In genomic region chr1:114346480-114347029, GRCh38 we compare ENCODE assay signal across 8 cellular contexts.
DNase-seq lines count a peak whose midpoint lies in the region; ATAC-seq and TF ChIP-seq lines count a peak whose summit lies in the region.

No MANE protein-coding gene starts in this region.

- H2AFZ ChIP-seq in H9 (ENCODE audit: low read length) (peak overlapping the region; percentile 93), Loucy (ENCODE audit: low read length) (peak overlapping the region; percentile 87)

- H3K4me2 ChIP-seq in H9 (ENCODE audit: insufficient read depth, insufficient read length, low read length) (peak overlapping the region; percentile 77), Loucy (ENCODE audit: low read depth, low read length, poor library complexity, severe bottlenecking) (peak overlapping the region; percentile 62)

- H2AK5ac ChIP-seq in H9 (ENCODE audit: insufficient read length, low read length) = no peak overlapping the region

- H3K27ac ChIP-seq in H9 (ENCODE audit: insufficient read length, low read depth, low read length) (no peak overlapping the region), RWPE1 (peak overlapping the region; percentile 38)

- no peak overlapping the region for H3T11ph ChIP-seq in H9 (ENCODE audit: low read length)

- no peaks in the 10 kb centered on the region for H4K20me1 ChIP-seq in H9 (ENCODE audit: control insufficient read depth, insufficient read depth, insufficient read length)
- H4K20me1 ChIP-seq in Loucy (ENCODE audit: insufficient read depth, low read length, poor library complexity, severe bottlenecking) = no peaks in the 10 kb centered on the region

- H3K79me1 ChIP-seq in H9 (ENCODE audit: insufficient read depth, low read depth, low read length, poor library complexity, severe bottlenecking) = no peaks in the 10 kb centered on the region

- no peak overlapping the region for H2BK120ac ChIP-seq in H9 (ENCODE audit: low read depth, low read length, poor library complexity, severe bottlenecking)

- no peaks in the 10 kb centered on the region; the same call in 1 of the 2 replicates for H3K4me1 ChIP-seq in H9 (ENCODE audit: insufficient read depth, low read length)
- H3K4me1 ChIP-seq in Loucy (ENCODE audit: insufficient read depth, low read length, poor library complexity, severe bottlenecking) = peaks cover 15% of the 10 kb centered on the region

- H2BK20ac ChIP-seq in H9 (ENCODE audit: low read depth, low read length, poor library complexity, severe bottlenecking) = no peak overlapping the region

- no peak overlapping the region for H3K23ac ChIP-seq in H9 (ENCODE audit: insufficient read length, low read depth, low read length)

- WGBS in H9 (ENCODE audit: extremely low coverage, insufficient read length, low lambda C conversion rate) = no CpG with 5 or more reads among the region's 33 CpGs

- H3K27me3 Mint-ChIP-seq in H9 (ENCODE audit: low read depth) = peaks cover 12% of the 10 kb centered on the region
- H3K27me3 Mint-ChIP-seq in natural killer cell treated with Interleukin-12 subunit alpha and Interleukin-12 subunit beta and Interleukin-15 and Interleukin-18, amount 100 ng/mL, for 72 hours = no peaks in the 10 kb centered on the region

- POLR2A ChIA-PET in RWPE1 (lab: Yijun Ruan, JAX; ENCODE audit: low non-redundant PET) = no interaction called here

- H3K9me3 ChIP-seq in H9 (ENCODE audit: control insufficient read depth, low read depth, low read length) (no peaks in the 10 kb centered on the region), Loucy (ENCODE audit: insufficient read depth, low read depth, low read length) (no peaks in the 10 kb centered on the region)

- H3K14ac ChIP-seq in H9 (ENCODE audit: insufficient read depth, low read length) = peak overlapping the region; percentile 50; the same call in 1 of the 2 replicates

- peak; percentile 96 to 98 for ATAC-seq in natural killer cell treated with Interleukin-12 subunit alpha and Interleukin-12 subunit beta and Interleukin-15 and Interleukin-18, amount 100 ng/mL, for 72 hours

- TF ChIP-seq CTCF in H9 (conservative IDR thresholded peaks at IDR 0.05) (peak; percentile 100), Loucy (conservative IDR thresholded peaks at IDR 0.05; ENCODE audit: low read length) (peak; percentile 100), RWPE1 (conservative IDR thresholded peaks at IDR 0.05; ENCODE audit: low read depth) (peak; percentile 100), fibroblast of the aortic adventitia (IDR thresholded peaks at IDR 0.05; ENCODE audit: insufficient read depth, low read length) (peak; percentile 100)

- no peaks in the 10 kb centered on the region for H3K36me3 Mint-ChIP-seq in H9 (ENCODE audit: insufficient read depth in 1 of 3, low read depth in 3 of 3)
- no peaks in the 10 kb centered on the region for H3K36me3 Mint-ChIP-seq in natural killer cell treated with Interleukin-12 subunit alpha and Interleukin-12 subunit beta and Interleukin-15 and Interleukin-18, amount 100 ng/mL, for 72 hours

- H3K27me3 ChIP-seq in H9 (ENCODE audit: insufficient read depth, low read length) (no peaks in the 10 kb centered on the region), Loucy (ENCODE audit: insufficient read depth, low read length, poor library complexity, severe bottlenecking) (peaks cover 5% of the 10 kb centered on the region)

- H3K9me3 Mint-ChIP-seq in H9 = no peaks in the 10 kb centered on the region
- H3K9me3 Mint-ChIP-seq in natural killer cell treated with Interleukin-12 subunit alpha and Interleukin-12 subunit beta and Interleukin-15 and Interleukin-18, amount 100 ng/mL, for 72 hours = no peaks in the 10 kb centered on the region

- H4K5ac ChIP-seq in H9 (ENCODE audit: insufficient read length, low read depth, low read length) = peak overlapping the region; percentile 10

- peaks cover 6 to 12% of the 10 kb centered on the region in 2 experiments for H3K4me1 Mint-ChIP-seq in H9
- H3K4me1 Mint-ChIP-seq in natural killer cell treated with Interleukin-12 subunit alpha and Interleukin-12 subunit beta and Interleukin-15 and Interleukin-18, amount 100 ng/mL, for 72 hours (ENCODE audit: low read depth in 2 of 2) = peaks cover 31 to 36% of the 10 kb centered on the region in 2 donors

- H3K18ac ChIP-seq in H9 (ENCODE audit: insufficient read length, low read depth, low read length) = peak overlapping the region; percentile 76

- H3K4me3 Mint-ChIP-seq in H9 = peak overlapping the region; percentile 70 to 76
- peak overlapping the region; percentile 95 for H3K4me3 Mint-ChIP-seq in natural killer cell treated with Interleukin-12 subunit alpha and Interleukin-12 subunit beta and Interleukin-15 and Interleukin-18, amount 100 ng/mL, for 72 hours

- no peak overlapping the region for H4K8ac ChIP-seq in H9 (replicated peaks; ENCODE audit: insufficient read length, low read depth, low read length)

- H3K4me3 ChIP-seq in Loucy (ENCODE audit: low read length, poor library complexity, severe bottlenecking) = peak overlapping the region; percentile 61
- H3K4me3 ChIP-seq in fibroblast of the aortic adventitia (ENCODE audit: low read depth, low read length) = peak overlapping the region; percentile 60

- DNase-seq in ELR (ENCODE audit: low read depth) (peak; percentile 92), H9 (peak; percentile 96), RWPE1 (ENCODE audit: low spot score) (peak; percentile 91), fibroblast of the aortic adventitia (ENCODE audit: low read depth) (peak; percentile 93)
- DNase-seq in activated effector memory CD4-positive, alpha-beta T cell treated with Interleukin-2 at 50 U/mL for 16 hours = peak; percentile 98
- peak; percentile 94 for DNase-seq in natural killer cell treated with Interleukin-12 subunit alpha and Interleukin-12 subunit beta and Interleukin-15 and Interleukin-18, amount 100 ng/mL, for 72 hours (ENCODE audit: low spot score)
- DNase-seq in stimulated activated naive CD4-positive, alpha-beta T cell (lab: John Stamatoyannopoulos, UW) = peak; percentile 91 to 97 (median 96)

- CTCF ChIA-PET in RWPE1 (lab: Yijun Ruan, JAX) = interaction anchor here (0.6 to 1.5 kb wide), 33 partner anchors 8 to 1023 kb away, joined by 3 to 11 read pairs (median 4); partner anchors contain the start of gene DENND2C

- no peaks in the 10 kb centered on the region; the same call in 1 of the 2 replicates for H3F3A ChIP-seq in Loucy (ENCODE audit: low read depth)

- H3K4ac ChIP-seq in H9 (ENCODE audit: low read depth, low read length) = no peak overlapping the region

- peaks cover 8% of the 10 kb centered on the region for H3K23me2 ChIP-seq in H9 (ENCODE audit: insufficient read length, low read depth, low read length, poor library complexity, severe bottlenecking)

- H3K36me3 ChIP-seq in Loucy (ENCODE audit: insufficient read depth, low read length) = no peaks in the 10 kb centered on the region

- H2BK12ac ChIP-seq in H9 (ENCODE audit: insufficient read length, low read depth, low read length) = no peak overlapping the region

- no peak overlapping the region for H3K56ac ChIP-seq in H9 (ENCODE audit: insufficient read length, low read depth, low read length)

- peak overlapping the region; percentile 56 to 95 (median 89); a peak in 5 of 7 replicates for H3K27ac Mint-ChIP-seq in H9
- H3K27ac Mint-ChIP-seq in natural killer cell treated with Interleukin-12 subunit alpha and Interleukin-12 subunit beta and Interleukin-15 and Interleukin-18, amount 100 ng/mL, for 72 hours = peak overlapping the region; percentile 87 to 97

- H3K9ac ChIP-seq in H9 (ENCODE audit: extremely low read depth, insufficient read length, low read length) = peak overlapping the region; percentile 52
- no peak overlapping the region for H3K9ac ChIP-seq in Loucy (ENCODE audit: low read depth, low read length, poor library complexity, severe bottlenecking)

- no peak overlapping the region for H2BK5ac ChIP-seq in H9 (ENCODE audit: insufficient read length, low read length)

- no peak overlapping the region for H4K91ac ChIP-seq in H9 (ENCODE audit: insufficient read length, low read depth, low read length)

- no peak overlapping the region for H2BK15ac ChIP-seq in H9 (ENCODE audit: low read depth, low read length)

- H3K9me2 ChIP-seq in Loucy (replicated peaks; ENCODE audit: low read depth, low read length) = no peaks in the 10 kb centered on the region

- H3K79me2 ChIP-seq in H9 (ENCODE audit: insufficient read depth, low read length) (no peaks in the 10 kb centered on the region), Loucy (ENCODE audit: insufficient read depth, low read length) (no peaks in the 10 kb centered on the region)
